Comparison of ENCODE assay signal across 9 cellular contexts in genomic region chr17:76527430-76528111, GRCh38. TPM values are rescaled to one million over a fixed set of nuclear protein-coding genes. Genes with fewer than 3 reads are reported as not detected.
DNase-seq lines count a peak whose midpoint lies in the region; ATAC-seq and TF ChIP-seq lines count a peak whose summit lies in the region.
"Had no signal": no experiment of that assay in that cellular context is flagged by ENCODE, and none has a peak within 500 bp of the region (broad histone marks: within the 10 kb centered on the region; RNA-seq: fewer than 3 reads in every experiment).

No MANE protein-coding gene starts in this region.

- peaks cover 20% of the 10 kb centered on the region for H3K4me1 Mint-ChIP-seq in activated CD8-positive, alpha-beta memory T cell treated with anti-CD3 and anti-CD28 coated beads, Interleukin-2, amount 10 ng/mL, durations not matched to agents 7 days and 5 days

- no peak overlapping the region for H3K4me3 Mint-ChIP-seq in activated CD8-positive, alpha-beta memory T cell treated with anti-CD3 and anti-CD28 coated beads, Interleukin-2, amount 10 ng/mL, durations not matched to agents 7 days and 5 days

- no peaks in the 10 kb centered on the region for H3K9me3 Mint-ChIP-seq in activated CD8-positive, alpha-beta memory T cell treated with anti-CD3 and anti-CD28 coated beads, Interleukin-2, amount 10 ng/mL, durations not matched to agents 7 days and 5 days (ENCODE audit: low read depth)

- in situ Hi-C loops in G401 (cut with HindIII; ENCODE audit: low sequenced_read_pairs): no loop called here

- TF ChIP-seq CTCF in GM12864 (IDR thresholded peaks at IDR 0.05; ENCODE audit: low read depth, low read length, missing control alignments) (peak; percentile 17), fibroblast of mammary gland (conservative IDR thresholded peaks at IDR 0.05; ENCODE audit: control insufficient read depth, insufficient read depth, low read depth, low read length) (no peak)

- H3K36me3 Mint-ChIP-seq in activated CD8-positive, alpha-beta memory T cell treated with anti-CD3 and anti-CD28 coated beads, Interleukin-2, amount 10 ng/mL, durations not matched to agents 7 days and 5 days: no peaks in the 10 kb centered on the region

- peak; percentile 54 for ATAC-seq in HG03097 (IDR thresholded peaks at IDR 0.05; ENCODE audit: low FRiP score, unreplicated experiment)
- peak; percentile 31 for ATAC-seq in activated CD8-positive, alpha-beta memory T cell treated with anti-CD3 and anti-CD28 coated beads, Interleukin-2, amount 10 ng/mL, durations not matched to agents 7 days and 5 days

- no peak overlapping the region for H3K27ac Mint-ChIP-seq in activated CD8-positive, alpha-beta memory T cell treated with anti-CD3 and anti-CD28 coated beads, Interleukin-2, amount 10 ng/mL, durations not matched to agents 7 days and 5 days

- peak overlapping the region; percentile 58 for H3K4me3 ChIP-seq in GM12864 (ENCODE audit: low read depth, low read length)
- H3K4me3 ChIP-seq in fibroblast of mammary gland (ENCODE audit: control insufficient read depth, low read depth, low read length): no peak overlapping the region

- peaks cover 4% of the 10 kb centered on the region for H3K27me3 Mint-ChIP-seq in activated CD8-positive, alpha-beta memory T cell treated with anti-CD3 and anti-CD28 coated beads, Interleukin-2, amount 10 ng/mL, durations not matched to agents 7 days and 5 days

- DNase-seq in GM12864 (ENCODE audit: low read depth) (no peak), fibroblast of mammary gland (ENCODE audit: low read depth) (peak; percentile 92), renal cortical epithelial cell (ENCODE audit: low read depth) (peak; percentile 92), KG1 (lab: John Stamatoyannopoulos, UW) (no peak), NCI-H1092 (lab: John Stamatoyannopoulos, UW) (no peak), G401 (ENCODE audit: low spot score) (no peak)
- peak; percentile 58 for DNase-seq in activated CD8-positive, alpha-beta memory T cell treated with anti-CD3 and anti-CD28 coated beads, Interleukin-2, amount 10 ng/mL, durations not matched to agents 7 days and 5 days

- CTCF ChIA-PET in activated CD8-positive, alpha-beta memory T cell treated with anti-CD3 and anti-CD28 coated beads, Interleukin-2, amount 10 ng/mL, durations not matched to agents 7 days and 5 days (lab: Charles Lee): interaction anchor here (0.9 to 3.2 kb wide), 7 partner anchors 10 to 96 kb away, joined by 3 to 19 read pairs (median 3); partner anchors contain the start of gene CYGB

RNA-seq across cellular contexts. Expression of gene CYGB, which starts 9.9 kb away (rescaled TPM):
- total RNA-seq in activated CD8-positive, alpha-beta memory T cell treated with anti-CD3 and anti-CD28 coated beads, Interleukin-2, amount 10 ng/mL, durations not matched to agents 7 days and 5 days: not detected
- total RNA-seq in renal cortical epithelial cell: 10.3 and 49.8 TPM in 2 replicates
- total RNA-seq in G401 (2014; rRNA removed; shearing (Covaris generic)): 3.1 and 3.3 TPM in 2 replicates

RNA-seq across cellular contexts. Expression of gene PRCD, which starts 12.3 kb away (rescaled TPM):
- not detected for total RNA-seq in activated CD8-positive, alpha-beta memory T cell treated with anti-CD3 and anti-CD28 coated beads, Interleukin-2, amount 10 ng/mL, durations not matched to agents 7 days and 5 days
- total RNA-seq in renal cortical epithelial cell: 0.94 and 5.0 TPM in 2 replicates
- 9.4 and 12.2 TPM in 2 replicates for total RNA-seq in G401 (2014; rRNA removed; shearing (Covaris generic))
- total RNA-seq: NCI-H460 had no signal

RNA-seq across cellular contexts. Expression of gene RHBDF2, which starts 26.3 kb away (rescaled TPM):
- total RNA-seq in activated CD8-positive, alpha-beta memory T cell treated with anti-CD3 and anti-CD28 coated beads, Interleukin-2, amount 10 ng/mL, durations not matched to agents 7 days and 5 days: 10 to 100 TPM; 29.6 to 42.1 TPM
- total RNA-seq in renal cortical epithelial cell: 30.0 and 40.1 TPM in 2 replicates
- 4.1 and 13.1 TPM in 2 replicates for total RNA-seq in G401 (2014; rRNA removed; shearing (Covaris generic))

RNA-seq across cellular contexts. Expression of gene ST6GALNAC2, which starts 58.1 kb away (rescaled TPM):
- not detected for total RNA-seq in activated CD8-positive, alpha-beta memory T cell treated with anti-CD3 and anti-CD28 coated beads, Interleukin-2, amount 10 ng/mL, durations not matched to agents 7 days and 5 days
- total RNA-seq in renal cortical epithelial cell: 3.5 and 8.0 TPM in 2 replicates
- 14.3 and 30.6 TPM in 2 replicates for total RNA-seq in G401 (2014; rRNA removed; shearing (Covaris generic))

Comparison
In these comparisons a context has a peak if more than half of its experiments do, and no peak if none do; other contexts are left out.
1. DNase-seq: peak in activated CD8-positive, alpha-beta memory T cell treated with anti-CD3 and anti-CD28 coated beads, Interleukin-2, amount 10 ng/mL, durations not matched to agents 7 days and 5 days (single experiment), fibroblast of mammary gland (single experiment) and renal cortical epithelial cell (single experiment); none in GM12864 (single experiment), KG1 (single experiment), NCI-H1092 (single experiment) and G401 (single experiment).